In the genomic region with DNA sequence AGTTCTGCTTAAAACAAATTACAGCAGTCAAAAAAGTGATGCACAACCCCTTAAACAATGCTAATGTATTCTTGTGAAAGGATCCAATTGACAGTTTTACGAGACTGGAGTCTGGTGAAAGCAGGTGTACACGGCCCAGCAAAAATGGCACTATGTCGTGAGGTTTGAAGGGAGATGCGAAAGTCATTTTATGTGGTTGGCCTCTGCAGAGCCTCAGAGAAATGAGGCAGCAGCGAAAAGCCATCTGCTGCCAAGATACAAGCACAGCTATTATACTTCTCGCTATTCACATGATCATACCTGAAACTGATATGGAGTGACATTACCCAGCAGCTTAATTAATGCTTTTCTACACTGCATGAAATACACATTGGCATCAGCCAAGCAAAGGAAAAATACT, we compare ENCODE assay signal across 18 cellular contexts. TPM values are rescaled to one million over a fixed set of nuclear protein-coding genes. Genes with fewer than 3 reads are reported as not detected.
A peak's percentile ranks its signal among the peaks of the same experiment; 100 is the strongest.
DNase-seq lines count a peak whose midpoint lies in the region; ATAC-seq and TF ChIP-seq lines count a peak whose summit lies in the region.
"Had no signal": no experiment of that assay in that cellular context is flagged by ENCODE, and none has a peak within 500 bp of the region (broad histone marks: within the 10 kb centered on the region; RNA-seq: fewer than 3 reads in every experiment).

No MANE protein-coding gene starts in this region.

- H3K27me3 ChIP-seq in neural cell (ENCODE audit: insufficient read depth, low read depth, low read length) (no peaks in the 10 kb centered on the region), adrenal gland (peaks cover 5% of the 10 kb centered on the region)
- H3K27me3 ChIP-seq: cardiac muscle cell, thyroid gland had no signal

- TF ChIP-seq CTCF in HEK293 (tag by site-specific recombination; IDR thresholded peaks at IDR 0.05) (no peak), neural cell (IDR thresholded peaks at IDR 0.05; ENCODE audit: poor library complexity, severe bottlenecking) (no peak), adrenal gland (IDR thresholded peaks at IDR 0.05) (no peak)

- TF ChIP-seq RAD21 in neural cell (conservative IDR thresholded peaks at IDR 0.05), result no peak

- H3K4me2 ChIP-seq in neural cell (ENCODE audit: low read length), result no peak overlapping the region

- ATAC-seq in HG03354 (IDR thresholded peaks at IDR 0.05; ENCODE audit: poor library complexity, severe bottlenecking, unreplicated experiment) (no peak), GM21526 (IDR thresholded peaks at IDR 0.05; ENCODE audit: low FRiP score, unreplicated experiment) (no peak)
- ATAC-seq: Panc1; stimulated activated effector memory CD8-positive, alpha-beta T cell treated with anti-CD3 and anti-CD28 coated beads, Interleukin-12 subunit alpha, Interleukin-12 subunit beta, amount 100 ng/mL, for 72 hours had no signal

- TF ChIP-seq POLR2A in adrenal gland (IDR thresholded peaks at IDR 0.05), result no peak

- H3K9me3 ChIP-seq in HEK293 (ENCODE audit: control insufficient read depth, insufficient read depth, low read depth, low read length), result no peaks in the 10 kb centered on the region
- H3K9me3 ChIP-seq in neural cell (ENCODE audit: low read length), result no peaks in the 10 kb centered on the region
- H3K9me3 ChIP-seq in adrenal gland (replicated peaks in 1 of 3), result no peaks in the 10 kb centered on the region
- H3K9me3 ChIP-seq: spleen, thyroid gland had no signal

- H4K20me1 ChIP-seq in neural cell (ENCODE audit: insufficient read depth), result no peaks in the 10 kb centered on the region

- H3K9ac ChIP-seq in neural cell (ENCODE audit: low read length), result no peak overlapping the region
- H3K9ac ChIP-seq: GM23248 had no signal

- H3F3A ChIP-seq in neural cell (ENCODE audit: insufficient read depth, low read length, poor library complexity, severe bottlenecking), result no peaks in the 10 kb centered on the region

- no peaks in the 10 kb centered on the region for H3K79me2 ChIP-seq in neural cell (replicated peaks; ENCODE audit: insufficient read depth, low read length)

- H3K9me2 ChIP-seq in neural cell (ENCODE audit: insufficient read depth, low read length), result no peaks in the 10 kb centered on the region

- H3K4me1 ChIP-seq in HEK293 (ENCODE audit: control insufficient read depth, insufficient read depth, low read length) (peaks cover 14% of the 10 kb centered on the region), adrenal gland (replicated peaks in 1 of 2) (no peaks in the 10 kb centered on the region)
- H3K4me1 ChIP-seq: spleen, thyroid gland had no signal

- H3K36me3 ChIP-seq in HEK293 (ENCODE audit: control insufficient read depth in 2 of 2, insufficient read depth in 1 of 2, low read length in 2 of 2), result no peaks in the 10 kb centered on the region
- H3K36me3 ChIP-seq in neural cell (ENCODE audit: insufficient read depth, low read length), result no peaks in the 10 kb centered on the region
- no peaks in the 10 kb centered on the region for H3K36me3 ChIP-seq in adrenal gland (replicated peaks in 1 of 2)
- H3K36me3 ChIP-seq: cardiac muscle cell, spleen, thyroid gland had no signal

- WGBS in adrenal gland, 4 donors, result 76 to 85% (median 82%) methylated on average over 6 of the region's 6 CpGs

- H3K27ac ChIP-seq in HEK293 (ENCODE audit: extremely low read depth, low read depth, low read length) (no peak overlapping the region), neural cell (ENCODE audit: low read length) (peak overlapping the region; percentile 25), adrenal gland (no peak overlapping the region)
- H3K27ac ChIP-seq: cardiac muscle cell, dorsolateral prefrontal cortex, GM23248, spleen, thyroid gland had no signal

- H3K4me3 ChIP-seq in HEK293 (ENCODE audit: low read depth, low read length) (no peak overlapping the region), neural cell (ENCODE audit: low read length) (peak overlapping the region; percentile 17), adrenal gland (no peak overlapping the region)
- H3K4me3 ChIP-seq: cardiac muscle cell, dorsolateral prefrontal cortex, GM23248, spleen, thyroid gland had no signal

- CTCF ChIA-PET in HEK293 (lab: Yijun Ruan, JAX), result no interaction called here

- peak; percentile 89 for DNase-seq in NCI-H1436 (lab: John Stamatoyannopoulos, UW)
- DNase-seq in NCI-H524 treated with DMSO at 0.1 percent for 48 hours (lab: John Stamatoyannopoulos, UW), result peak; percentile 18
- DNase-seq in adrenal gland, result no peak
- DNase-seq: activated naive CD8-positive, alpha-beta T cell treated with anti-CD3 and anti-CD28 coated beads, Interleukin-2, amount 10 ng/mL, durations not matched to agents 7 days and 5 days; dorsolateral prefrontal cortex; erythroblast; GM23248; Karpas-422; NCI-H1930; spleen; thyroid gland had no signal

- intact Hi-C loops in adrenal gland (cut with DNase I), result no loop called here

- peak; percentile 48 for TF ChIP-seq EP300 in neural cell (conservative IDR thresholded peaks at IDR 0.05; ENCODE audit: poor library complexity, severe bottlenecking)

- POLR2A ChIA-PET in HEK293 (lab: Yijun Ruan, JAX), result no interaction called here

- no peak overlapping the region for H2AFZ ChIP-seq in neural cell (ENCODE audit: low read depth, low read length)
- H2AFZ ChIP-seq: GM23248 had no signal

TF ChIP-seq in HEK293, 187 proteins besides CTCF, POLR2A, EP300 and RAD21 (continues in another document):
- TF ChIP-seq, protein P1, sequence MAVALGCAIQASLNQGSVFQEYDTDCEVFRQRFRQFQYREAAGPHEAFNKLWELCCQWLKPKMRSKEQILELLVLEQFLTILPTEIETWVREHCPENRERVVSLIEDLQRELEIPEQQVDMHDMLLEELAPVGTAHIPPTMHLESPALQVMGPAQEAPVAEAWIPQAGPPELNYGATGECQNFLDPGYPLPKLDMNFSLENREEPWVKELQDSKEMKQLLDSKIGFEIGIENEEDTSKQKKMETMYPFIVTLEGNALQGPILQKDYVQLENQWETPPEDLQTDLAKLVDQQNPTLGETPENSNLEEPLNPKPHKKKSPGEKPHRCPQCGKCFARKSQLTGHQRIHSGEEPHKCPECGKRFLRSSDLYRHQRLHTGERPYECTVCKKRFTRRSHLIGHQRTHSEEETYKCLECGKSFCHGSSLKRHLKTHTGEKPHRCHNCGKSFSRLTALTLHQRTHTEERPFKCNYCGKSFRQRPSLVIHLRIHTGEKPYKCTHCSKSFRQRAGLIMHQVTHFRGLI (tag by site-specific recombination; IDR thresholded peaks at IDR 0.05), result peak; percentile 87

TF ChIP-seq in neural cell, 6 proteins besides CTCF, POLR2A, EP300 and RAD21:
- TF ChIP-seq, protein P2, sequence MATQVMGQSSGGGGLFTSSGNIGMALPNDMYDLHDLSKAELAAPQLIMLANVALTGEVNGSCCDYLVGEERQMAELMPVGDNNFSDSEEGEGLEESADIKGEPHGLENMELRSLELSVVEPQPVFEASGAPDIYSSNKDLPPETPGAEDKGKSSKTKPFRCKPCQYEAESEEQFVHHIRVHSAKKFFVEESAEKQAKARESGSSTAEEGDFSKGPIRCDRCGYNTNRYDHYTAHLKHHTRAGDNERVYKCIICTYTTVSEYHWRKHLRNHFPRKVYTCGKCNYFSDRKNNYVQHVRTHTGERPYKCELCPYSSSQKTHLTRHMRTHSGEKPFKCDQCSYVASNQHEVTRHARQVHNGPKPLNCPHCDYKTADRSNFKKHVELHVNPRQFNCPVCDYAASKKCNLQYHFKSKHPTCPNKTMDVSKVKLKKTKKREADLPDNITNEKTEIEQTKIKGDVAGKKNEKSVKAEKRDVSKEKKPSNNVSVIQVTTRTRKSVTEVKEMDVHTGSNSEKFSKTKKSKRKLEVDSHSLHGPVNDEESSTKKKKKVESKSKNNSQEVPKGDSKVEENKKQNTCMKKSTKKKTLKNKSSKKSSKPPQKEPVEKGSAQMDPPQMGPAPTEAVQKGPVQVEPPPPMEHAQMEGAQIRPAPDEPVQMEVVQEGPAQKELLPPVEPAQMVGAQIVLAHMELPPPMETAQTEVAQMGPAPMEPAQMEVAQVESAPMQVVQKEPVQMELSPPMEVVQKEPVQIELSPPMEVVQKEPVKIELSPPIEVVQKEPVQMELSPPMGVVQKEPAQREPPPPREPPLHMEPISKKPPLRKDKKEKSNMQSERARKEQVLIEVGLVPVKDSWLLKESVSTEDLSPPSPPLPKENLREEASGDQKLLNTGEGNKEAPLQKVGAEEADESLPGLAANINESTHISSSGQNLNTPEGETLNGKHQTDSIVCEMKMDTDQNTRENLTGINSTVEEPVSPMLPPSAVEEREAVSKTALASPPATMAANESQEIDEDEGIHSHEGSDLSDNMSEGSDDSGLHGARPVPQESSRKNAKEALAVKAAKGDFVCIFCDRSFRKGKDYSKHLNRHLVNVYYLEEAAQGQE (IDR thresholded peaks at IDR 0.05; ENCODE audit: borderline replicate concordance), result no peak
- TF ChIP-seq SMC3 (conservative IDR thresholded peaks at IDR 0.05; ENCODE audit: poor library complexity), result peak; percentile 41
- TF ChIP-seq EZH2 (IDR thresholded peaks at IDR 0.05; ENCODE audit: borderline replicate concordance, insufficient read depth, low read length, poor library complexity, severe bottlenecking), result no peak
- TF ChIP-seq MXI1 (conservative IDR thresholded peaks at IDR 0.05; ENCODE audit: poor library complexity, severe bottlenecking), result no peak
TF ChIP-seq in neural cell: peak in this region for 1.

RNA-seq across cellular contexts. Expression of a gene that starts 36.4 kb away (rescaled TPM):
- polyA plus RNA-seq in neural cell (0.10 TPM in 2 replicates), adrenal gland (1 to 10 TPM in 2 of 3 donors, under 1 TPM in 1; 0.29 to 1.5 (median 1.3) TPM)
- 0.23 and 0.97 TPM in 2 replicates for polyA minus RNA-seq in neural cell
- total RNA-seq in adrenal gland, result 1 to 10 TPM in 6 of 8 donors, under 1 TPM in 2; 0.83 to 3.1 (median 1.5) TPM
- total RNA-seq: activated naive CD8-positive, alpha-beta T cell treated with anti-CD3 and anti-CD28 coated beads, Interleukin-2, amount 10 ng/mL, durations not matched to agents 7 days and 5 days had no signal

Comparison
In these comparisons a context has a peak if more than half of its experiments do, and no peak if none do; other contexts are left out.
1. DNase-seq: peak in NCI-H1436 (single experiment) and NCI-H524 treated with DMSO at 0.1 percent for 48 hours (single experiment); none in adrenal gland (0 of 7).